ENCODE assay signal across 22 cellular contexts in genomic region chr7:151238924-151239836, GRCh38. TPM values are rescaled to one million over a fixed set of nuclear protein-coding genes. Genes with fewer than 3 reads are reported as not detected.
A peak's percentile ranks its signal among the peaks of the same experiment; 100 is the strongest.
DNase-seq lines count a peak whose midpoint lies in the region; ATAC-seq and TF ChIP-seq lines count a peak whose summit lies in the region.
"Had no signal": no experiment of that assay in that cellular context is flagged by ENCODE, and none has a peak within 500 bp of the region (broad histone marks: within the 10 kb centered on the region; RNA-seq: fewer than 3 reads in every experiment).

No MANE protein-coding gene starts in this region.

- H4K20me1 ChIP-seq in Karpas-422 (ENCODE audit: insufficient read depth, low read depth, low read length) (peaks cover 8% of the 10 kb centered on the region; the same call in 1 of the 2 replicates), fibroblast of lung (ENCODE audit: control insufficient read depth, extremely low read depth, insufficient read depth, low read length) (no peaks in the 10 kb centered on the region)

- peaks cover 15% of the 10 kb centered on the region for H3K4me1 ChIP-seq in Karpas-422 (ENCODE audit: low read length)
- no peaks in the 10 kb centered on the region for H3K4me1 ChIP-seq in fibroblast of lung (ENCODE audit: control insufficient read depth, extremely low read depth, insufficient read depth, low read length)
- peaks cover 15% of the 10 kb centered on the region for H3K4me1 ChIP-seq in lower lobe of right lung

- no peaks in the 10 kb centered on the region for H3K27me3 ChIP-seq in Karpas-422 (ENCODE audit: low read length)
- H3K27me3 ChIP-seq in fibroblast of lung (ENCODE audit: control insufficient read depth, insufficient read depth, low read length) = no peaks in the 10 kb centered on the region
- no peaks in the 10 kb centered on the region for H3K27me3 ChIP-seq in lower lobe of right lung (ENCODE audit: low read depth)
- H3K27me3 ChIP-seq: SJCRH30 had no signal

- DNase-seq in stimulated activated naive CD8-positive, alpha-beta T cell treated with anti-CD3 and anti-CD28 coated beads, Interleukin-15, amount 100 ng/mL, for 72 hours = no peak
- DNase-seq in stimulated activated naive CD8-positive, alpha-beta T cell treated with anti-CD3 and anti-CD28 coated beads, Interleukin-15, Interleukin-2, amounts not matched to agents 100 U/mL and 50 U/mL, for 24 hours = no peak
- peak; percentile 39 for DNase-seq in Karpas-422
- no peak for DNase-seq in fibroblast of lung (ENCODE audit: low read depth in 2 of 2)
- no peak for DNase-seq in lower lobe of right lung
- DNase-seq in NOMO-1 treated with dmso at 0.1 percent for 144 hours (lab: John Stamatoyannopoulos, UW; ENCODE audit: unreplicated experiment) = no peak
- DNase-seq in retina = no peak
- DNase-seq: CD8-positive, alpha-beta T cell; DMS53; EL; GM23248; HCEC 1CT; NCI-H1105 treated with DMSO at 0.1 percent for 48 hours; NCI-H1694 treated with DMSO at 0.1 percent for 48 hours; NCI-H510A treated with DMSO at 0.1 percent for 48 hours; NCI-H774; PC-3; RPMI8226; SJCRH30 had no signal

- H3K9me2 ChIP-seq in Karpas-422 (replicated peaks; ENCODE audit: insufficient read depth, low read length) = no peaks in the 10 kb centered on the region

- ATAC-seq in stimulated activated naive CD8-positive, alpha-beta T cell treated with anti-CD3 and anti-CD28 coated beads, Interleukin-15, amount 100 ng/mL, for 72 hours = no peak
- no peak for ATAC-seq in stimulated activated naive CD8-positive, alpha-beta T cell treated with anti-CD3 and anti-CD28 coated beads, Interleukin-15, Interleukin-2, amounts not matched to agents 100 U/mL and 50 U/mL, for 24 hours
- ATAC-seq in lower lobe of right lung (no peak), GM21381 (IDR thresholded peaks at IDR 0.05; ENCODE audit: unreplicated experiment) (no peak)
- ATAC-seq: CD8-positive, alpha-beta T cell; PC-3 had no signal

- H3K79me2 ChIP-seq in Karpas-422 (ENCODE audit: low read length) (peaks cover 10% of the 10 kb centered on the region), fibroblast of lung (ENCODE audit: control insufficient read depth, insufficient read depth, low read length) (peaks cover 43% of the 10 kb centered on the region)

- H2AFZ ChIP-seq in Karpas-422 (ENCODE audit: low read length) = no peak overlapping the region
- H2AFZ ChIP-seq in fibroblast of lung (ENCODE audit: low read length) = no peak overlapping the region
- H2AFZ ChIP-seq: GM23248 had no signal

- no peaks in the 10 kb centered on the region for H3K9me3 ChIP-seq in Karpas-422 (ENCODE audit: low read length)
- H3K9me3 ChIP-seq in fibroblast of lung (ENCODE audit: control insufficient read depth, insufficient read depth, low read depth, low read length) = no peaks in the 10 kb centered on the region
- no peaks in the 10 kb centered on the region for H3K9me3 ChIP-seq in lower lobe of right lung
- H3K9me3 ChIP-seq: BLaER1 treated with 17β-estradiol and CSF1 and Interleukin-3, amounts not matched to agents 10 nM and 100 nM; SJCRH30 had no signal

- H3K9ac ChIP-seq in Karpas-422 (ENCODE audit: low read length) (no peak overlapping the region), fibroblast of lung (ENCODE audit: insufficient read depth, low read length) (peak overlapping the region; percentile 2)
- H3K9ac ChIP-seq: BLaER1 treated with 17β-estradiol and CSF1 and Interleukin-3, amounts not matched to agents 10 nM and 100 nM; GM23248 had no signal

- TF ChIP-seq CTCF in fibroblast of lung (conservative IDR thresholded peaks at IDR 0.05 in 1 of 2, IDR thresholded peaks at IDR 0.05 in 1 of 2; ENCODE audit: low read depth in 1 of 2, low read length in 2 of 2) (no peak), lower lobe of right lung (IDR thresholded peaks at IDR 0.05) (no peak)

- no peak overlapping the region for H3K4me3 Mint-ChIP-seq in stimulated activated naive CD8-positive, alpha-beta T cell treated with anti-CD3 and anti-CD28 coated beads, Interleukin-15, amount 100 ng/mL, for 72 hours
- H3K4me3 Mint-ChIP-seq: CD8-positive, alpha-beta T cell had no signal

- H3K27ac Mint-ChIP-seq in stimulated activated naive CD8-positive, alpha-beta T cell treated with anti-CD3 and anti-CD28 coated beads, Interleukin-15, amount 100 ng/mL, for 72 hours = peak overlapping the region; percentile 44 to 74
- H3K27ac Mint-ChIP-seq: CD8-positive, alpha-beta T cell had no signal

- H3K36me3 ChIP-seq in Karpas-422 (ENCODE audit: insufficient read depth, low read length) (no peaks in the 10 kb centered on the region), fibroblast of lung (ENCODE audit: control insufficient read depth, insufficient read depth, low read length) (peaks cover 34% of the 10 kb centered on the region), lower lobe of right lung (peaks cover 73% of the 10 kb centered on the region)

- H3K4me3 ChIP-seq in Karpas-422 (ENCODE audit: low read length) = no peak overlapping the region
- H3K4me3 ChIP-seq in fibroblast of lung (replicated peaks in 1 of 4; ENCODE audit: control extremely low read depth in 1 of 4, insufficient read depth in 1 of 4, low read depth in 3 of 4, low read length in 4 of 4) = no peak overlapping the region
- no peak overlapping the region for H3K4me3 ChIP-seq in lower lobe of right lung
- H3K4me3 ChIP-seq: BLaER1 treated with 17β-estradiol and CSF1 and Interleukin-3, amounts not matched to agents 10 nM and 100 nM; GM23248; SJCRH30 had no signal

- no peak overlapping the region for H3K27ac ChIP-seq in Karpas-422 (ENCODE audit: low read length)
- no peak overlapping the region for H3K27ac ChIP-seq in fibroblast of lung (ENCODE audit: insufficient read depth, low read length)
- H3K27ac ChIP-seq in lower lobe of right lung = no peak overlapping the region
- H3K27ac ChIP-seq: BLaER1 treated with 17β-estradiol and CSF1 and Interleukin-3, amounts not matched to agents 10 nM and 100 nM; GM23248; SJCRH30 had no signal

- H3K4me2 ChIP-seq in Karpas-422 (ENCODE audit: low read depth, low read length, poor library complexity, severe bottlenecking) = no peak overlapping the region
- no peak overlapping the region for H3K4me2 ChIP-seq in fibroblast of lung (ENCODE audit: extremely low read depth, insufficient read depth, low read length)
- H3K4me2 ChIP-seq: BLaER1 treated with 17β-estradiol and CSF1 and Interleukin-3, amounts not matched to agents 10 nM and 100 nM had no signal

- H3K4me1 Mint-ChIP-seq in stimulated activated naive CD8-positive, alpha-beta T cell treated with anti-CD3 and anti-CD28 coated beads, Interleukin-15, amount 100 ng/mL, for 72 hours = peaks cover 39% of the 10 kb centered on the region

- no peaks in the 10 kb centered on the region for H3K9me3 Mint-ChIP-seq in stimulated activated naive CD8-positive, alpha-beta T cell treated with anti-CD3 and anti-CD28 coated beads, Interleukin-15, amount 100 ng/mL, for 72 hours
- H3K9me3 Mint-ChIP-seq: CD8-positive, alpha-beta T cell had no signal

- no peaks in the 10 kb centered on the region for H3K27me3 Mint-ChIP-seq in stimulated activated naive CD8-positive, alpha-beta T cell treated with anti-CD3 and anti-CD28 coated beads, Interleukin-15, amount 100 ng/mL, for 72 hours

- intact Hi-C loops in lower lobe of right lung (cut with DNase I) = no loop called here

RNA-seq across cellular contexts. Expression of gene CHPF2, which starts 6.9 kb away (rescaled TPM):
- 24.7 and 33.2 TPM in 2 replicates for total RNA-seq in Karpas-422 (2014; rRNA removed; shearing (Covaris generic); ENCODE audit: low replicate concordance)
- total RNA-seq in fibroblast of lung = 33.9 and 46.7 TPM in 2 replicates
- polyA plus RNA-seq in fibroblast of lung = 33.6 and 42.5 TPM in 2 replicates
- 52.1 and 56.7 TPM in 2 replicates for polyA plus RNA-seq in fibroblast of lung (2012)
- 64.7 and 75.7 TPM in 2 replicates for polyA minus RNA-seq in fibroblast of lung (ENCODE audit: low replicate concordance)
- total RNA-seq in lower lobe of right lung = 34.7 TPM

RNA-seq across cellular contexts. Expression of gene SMARCD3, which starts 9.3 kb away (rescaled TPM):
- 3.2 and 8.7 TPM in 2 replicates for total RNA-seq in Karpas-422 (2014; rRNA removed; shearing (Covaris generic); ENCODE audit: low replicate concordance)
- total RNA-seq in fibroblast of lung = 23.8 and 27.0 TPM in 2 replicates
- 30.7 and 30.9 TPM in 2 replicates for polyA plus RNA-seq in fibroblast of lung
- 30.4 and 32.5 TPM in 2 replicates for polyA plus RNA-seq in fibroblast of lung (2012)
- polyA minus RNA-seq in fibroblast of lung (ENCODE audit: low replicate concordance) = 41.0 and 45.7 TPM in 2 replicates
- 53.1 TPM for total RNA-seq in lower lobe of right lung

RNA-seq across cellular contexts. Expression of gene ABCF2, which starts 12.2 kb away (rescaled TPM):
- total RNA-seq in Karpas-422 (2014; rRNA removed; shearing (Covaris generic); ENCODE audit: low replicate concordance) = 31.2 and 48.6 TPM in 2 replicates
- 46.4 and 46.7 TPM in 2 replicates for total RNA-seq in fibroblast of lung
- 41.6 and 66.1 TPM in 2 replicates for polyA plus RNA-seq in fibroblast of lung
- 33.1 and 53.6 TPM in 2 replicates for polyA plus RNA-seq in fibroblast of lung (2012)
- polyA minus RNA-seq in fibroblast of lung (ENCODE audit: low replicate concordance) = 56.0 and 72.3 TPM in 2 replicates
- total RNA-seq in lower lobe of right lung = 23.3 TPM

RNA-seq across cellular contexts. Expression of gene H2BK1, which starts 28.9 kb away (rescaled TPM):
- not detected in 2 replicates for total RNA-seq in Karpas-422 (2014; rRNA removed; shearing (Covaris generic); ENCODE audit: low replicate concordance)
- total RNA-seq in fibroblast of lung = not detected in 2 replicates
- polyA plus RNA-seq in fibroblast of lung = not detected in 2 replicates
- not detected in 2 replicates for polyA plus RNA-seq in fibroblast of lung (2012)
- polyA minus RNA-seq in fibroblast of lung (ENCODE audit: low replicate concordance) = not detected in 2 replicates
- total RNA-seq in lower lobe of right lung = not detected
- total RNA-seq: A673, GM23248, PC-3, SJCRH30 had no signal
- polyA plus RNA-seq: GM23248 had no signal

RNA-seq across cellular contexts. Expression of gene ASB10, which starts 52.1 kb away (rescaled TPM):
- total RNA-seq in Karpas-422 (2014; rRNA removed; shearing (Covaris generic); ENCODE audit: low replicate concordance) = not detected in 2 replicates
- total RNA-seq in fibroblast of lung (not detected in 2 replicates), lower lobe of right lung (not detected)
- polyA plus RNA-seq in fibroblast of lung = not detected in 2 replicates
- not detected in 2 replicates for polyA plus RNA-seq in fibroblast of lung (2012)
- polyA minus RNA-seq in fibroblast of lung (ENCODE audit: low replicate concordance) = not detected in 2 replicates
- total RNA-seq: A673; CD8-positive, alpha-beta T cell; GM23248; PC-3; SJCRH30 had no signal
- polyA plus RNA-seq: GM23248 had no signal
